In the genomic region with DNA sequence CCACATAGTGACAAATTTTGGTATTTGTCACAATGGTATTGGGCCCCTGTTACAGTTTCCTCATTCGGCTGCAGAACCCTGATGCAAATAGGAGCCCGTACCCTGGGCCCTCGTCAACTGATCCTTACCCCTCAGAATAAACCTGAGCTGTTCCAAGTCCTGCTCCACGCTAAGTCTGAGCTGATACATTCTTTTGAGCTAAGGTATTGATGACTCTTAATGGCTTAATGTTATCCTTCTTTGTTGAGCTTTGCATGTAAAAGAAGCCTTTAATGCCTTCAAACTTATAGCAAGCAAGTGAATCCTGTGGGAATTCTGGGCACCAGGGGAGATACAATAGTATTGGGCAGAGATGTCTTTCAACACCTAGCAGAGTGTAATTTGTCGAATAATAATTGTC, we compare ENCODE assay signal across 28 cellular contexts. TPM values are rescaled to one million over a fixed set of nuclear protein-coding genes. Genes with fewer than 3 reads are reported as not detected.
"Had no signal": no experiment of that assay in that cellular context is flagged by ENCODE, and none has a peak within 500 bp of the region (broad histone marks: within the 10 kb centered on the region; RNA-seq: fewer than 3 reads in every experiment).

No MANE protein-coding gene starts in this region.

- DNase-seq: naive thymus-derived CD8-positive, alpha-beta T cell; nephron progenitor cell; occipital lobe; pancreas; psoas muscle; right cardiac atrium; right lobe of liver; small intestine; stimulated activated CD4-positive, alpha-beta T cell treated with anti-CD3 and anti-CD28 coated beads, Interleukin-15, amount 100 ng/mL, for 24 hours; stimulated activated CD4-positive, alpha-beta T cell treated with anti-CD3 and anti-CD28 coated beads, Interleukin-2, amount 100 ng/mL, for 24 hours; stimulated activated CD4-positive, alpha-beta T cell treated with anti-CD3 and anti-CD28 coated beads, Interleukin-2, amount 100 ng/mL, for 48 hours; stimulated activated CD4-positive, alpha-beta T cell treated with anti-CD3 and anti-CD28 coated beads, Interleukin-4, amount 100 ng/mL, for 24 hours; stimulated activated naive B cell treated with anti-CD40 and anti-IgM and Interleukin-4, amounts not matched to agents 10 μg/mL and 1 μg/mL and 100 μg/mL, for 72 hours; stimulated activated naive CD4-positive, alpha-beta T cell treated with Interleukin-2 at 50 U/mL for 16 hours; stomach; thyroid gland; trophoblast cell; upper lobe of left lung had no signal

- H3K27me3 ChIP-seq: pancreas, right lobe of liver, thyroid gland, tibial nerve, upper lobe of left lung, vagina had no signal

- H3K36me3 Mint-ChIP-seq: natural killer cell treated with Interleukin-12 subunit alpha and Interleukin-12 subunit beta and Interleukin-15 and Interleukin-18, amount 100 ng/mL, for 72 hours; stimulated activated naive B cell treated with anti-CD40 and anti-IgM and Interleukin-4, amounts not matched to agents 10 μg/mL and 1 μg/mL and 100 μg/mL, for 72 hours had no signal

- H3K4me3 ChIP-seq: pancreas, psoas muscle, right lobe of liver, sigmoid colon, stomach, thoracic aorta, thyroid gland, tibial nerve, upper lobe of left lung, vagina had no signal

- H3K36me3 ChIP-seq: pancreas, right lobe of liver, sigmoid colon, stomach, thoracic aorta, thyroid gland, tibial nerve, upper lobe of left lung, vagina had no signal

- H3K27me3 Mint-ChIP-seq: naive thymus-derived CD8-positive, alpha-beta T cell; natural killer cell treated with Interleukin-12 subunit alpha and Interleukin-12 subunit beta and Interleukin-15 and Interleukin-18, amount 100 ng/mL, for 72 hours; stimulated activated naive CD8-positive, alpha-beta T cell treated with anti-CD3 and anti-CD28 coated beads, Interleukin-15, Interleukin-2, amounts not matched to agents 100 ng/mL and 50 ng/mL, for 24 hours had no signal

- H3K27ac Mint-ChIP-seq: natural killer cell treated with Interleukin-12 subunit alpha and Interleukin-12 subunit beta and Interleukin-15 and Interleukin-18, amount 100 ng/mL, for 72 hours; nephron progenitor cell; progenitor cell of endocrine pancreas; stimulated activated effector memory CD8-positive, alpha-beta T cell treated with anti-CD3 and anti-CD28 coated beads, Interleukin-12 subunit alpha, Interleukin-12 subunit beta, amount 100 ng/mL, for 72 hours; stimulated activated naive B cell treated with anti-CD40 and anti-IgM and Interleukin-4, amounts not matched to agents 10 μg/mL and 1 μg/mL and 100 μg/mL, for 72 hours; stimulated activated naive CD8-positive, alpha-beta T cell treated with anti-CD3 and anti-CD28 coated beads, Interleukin-15, Interleukin-2, amounts not matched to agents 100 ng/mL and 50 ng/mL, for 24 hours had no signal

- H3K4me1 Mint-ChIP-seq: neural crest cell; stimulated activated effector memory CD8-positive, alpha-beta T cell treated with anti-CD3 and anti-CD28 coated beads, Interleukin-12 subunit alpha, Interleukin-12 subunit beta, amount 100 ng/mL, for 72 hours; stimulated activated naive B cell treated with anti-CD40 and anti-IgM and Interleukin-4, amounts not matched to agents 10 μg/mL and 1 μg/mL and 100 μg/mL, for 72 hours had no signal

- H3K4me3 Mint-ChIP-seq: naive thymus-derived CD8-positive, alpha-beta T cell; natural killer cell treated with Interleukin-12 subunit alpha and Interleukin-12 subunit beta and Interleukin-15 and Interleukin-18, amount 100 ng/mL, for 72 hours; nephron progenitor cell; neural crest cell; stimulated activated effector memory CD8-positive, alpha-beta T cell treated with anti-CD3 and anti-CD28 coated beads, Interleukin-12 subunit alpha, Interleukin-12 subunit beta, amount 100 ng/mL, for 72 hours; stimulated activated naive B cell treated with anti-CD40 and anti-IgM and Interleukin-4, amounts not matched to agents 10 μg/mL and 1 μg/mL and 100 μg/mL, for 72 hours; stimulated activated naive CD8-positive, alpha-beta T cell treated with anti-CD3 and anti-CD28 coated beads, Interleukin-15, Interleukin-2, amounts not matched to agents 100 ng/mL and 50 ng/mL, for 24 hours had no signal

- H3K9me3 ChIP-seq: pancreas, psoas muscle, right lobe of liver, sigmoid colon, stomach, thoracic aorta, thyroid gland, tibial nerve, upper lobe of left lung, vagina had no signal

- ATAC-seq: naive thymus-derived CD8-positive, alpha-beta T cell; natural killer cell treated with Interleukin-12 subunit alpha and Interleukin-12 subunit beta and Interleukin-15 and Interleukin-18, amount 100 ng/mL, for 72 hours; pancreas; psoas muscle; right cardiac atrium; right lobe of liver; stimulated activated effector memory CD8-positive, alpha-beta T cell treated with anti-CD3 and anti-CD28 coated beads, Interleukin-12 subunit alpha, Interleukin-12 subunit beta, amount 100 ng/mL, for 72 hours; stimulated activated naive B cell treated with anti-CD40 and anti-IgM and Interleukin-4, amounts not matched to agents 10 μg/mL and 1 μg/mL and 100 μg/mL, for 72 hours had no signal

- H3K4me1 ChIP-seq: pancreas, psoas muscle, right lobe of liver, sigmoid colon, stomach, thyroid gland, tibial nerve, upper lobe of left lung, vagina had no signal

- H3K27ac ChIP-seq: pancreas, psoas muscle, right lobe of liver, sigmoid colon, stomach, thoracic aorta, thyroid gland, tibial nerve, upper lobe of left lung, vagina had no signal

- H3K9me3 Mint-ChIP-seq: naive thymus-derived CD8-positive, alpha-beta T cell; natural killer cell treated with Interleukin-12 subunit alpha and Interleukin-12 subunit beta and Interleukin-15 and Interleukin-18, amount 100 ng/mL, for 72 hours; nephron progenitor cell; neural crest cell; stimulated activated effector memory CD8-positive, alpha-beta T cell treated with anti-CD3 and anti-CD28 coated beads, Interleukin-12 subunit alpha, Interleukin-12 subunit beta, amount 100 ng/mL, for 72 hours; stimulated activated naive B cell treated with anti-CD40 and anti-IgM and Interleukin-4, amounts not matched to agents 10 μg/mL and 1 μg/mL and 100 μg/mL, for 72 hours; stimulated activated naive CD8-positive, alpha-beta T cell treated with anti-CD3 and anti-CD28 coated beads, Interleukin-15, Interleukin-2, amounts not matched to agents 100 ng/mL and 50 ng/mL, for 24 hours had no signal

RNA-seq across cellular contexts. Expression of gene GATA3, which starts 31.8 kb away (rescaled TPM):
- total RNA-seq: occipital lobe, osteocyte, sigmoid colon, thoracic aorta had no signal
